In genomic region chr1:43708006-43708412, GRCh38 we compare ENCODE assay signal across 8 cellular contexts. TPM values are rescaled to one million over a fixed set of nuclear protein-coding genes. Genes with fewer than 3 reads are reported as not detected.
DNase-seq lines count a peak whose midpoint lies in the region; ATAC-seq and TF ChIP-seq lines count a peak whose summit lies in the region.

No MANE protein-coding gene starts in this region.

- peak overlapping the region; percentile 3; the same call in 1 of the 2 replicates for H3K27ac ChIP-seq in PC-9

- H3K27ac Mint-ChIP-seq in osteocyte (ENCODE audit: unreplicated experiment), result peak overlapping the region; percentile 86

- no peaks in the 10 kb centered on the region for H3K9me2 ChIP-seq in PC-9 (ENCODE audit: insufficient read depth)

- H3K4me1 ChIP-seq in PC-9 (replicated peaks; ENCODE audit: insufficient read depth) (peaks cover 36% of the 10 kb centered on the region), endocrine pancreas (ENCODE audit: control insufficient read depth, insufficient read depth, low read length) (peaks cover 7% of the 10 kb centered on the region)

- H3K4me3 ChIP-seq in PC-9 (peak overlapping the region; percentile 92), endocrine pancreas (ENCODE audit: control insufficient read depth, insufficient read depth, low read length) (peak overlapping the region; percentile 89)

- H3K4me3 Mint-ChIP-seq in osteocyte (ENCODE audit: unreplicated experiment), result peak overlapping the region; percentile 90

- no peak for ATAC-seq in GM21526 (IDR thresholded peaks at IDR 0.05; ENCODE audit: low FRiP score, unreplicated experiment)

- POLR2A ChIA-PET in PC-9 (lab: Charles Lee; ENCODE audit: unreplicated experiment), result interaction anchor here (0.8 kb wide), 1 partner anchor 226 kb away, joined by 3 read pairs; no protein-coding TSS in a partner anchor

- intact Hi-C loops in PC-9 (cut with micrococcal nuclease; ENCODE audit: unreplicated experiment), result loop anchor here (5.0 to 10.0 kb wide), 4 partner anchors 54 to 324 kb away; partner anchors contain the start of genes ATP6V0B, B4GALT2, DPH2 and SLC6A9

- no peaks in the 10 kb centered on the region for H3K9me3 Mint-ChIP-seq in osteocyte (ENCODE audit: unreplicated experiment)

- H3K9me3 ChIP-seq in PC-9 (ENCODE audit: insufficient read depth, low read depth) (no peaks in the 10 kb centered on the region), endocrine pancreas (ENCODE audit: control insufficient read depth, low read length) (no peaks in the 10 kb centered on the region)

- H3K27me3 Mint-ChIP-seq in osteocyte (ENCODE audit: unreplicated experiment), result no peaks in the 10 kb centered on the region

- H3K27me3 ChIP-seq in PC-9 (ENCODE audit: insufficient read depth, low read depth) (no peaks in the 10 kb centered on the region), endocrine pancreas (ENCODE audit: control insufficient read depth, insufficient read depth, low read length) (no peaks in the 10 kb centered on the region)

- H3K36me3 Mint-ChIP-seq in osteocyte (ENCODE audit: unreplicated experiment), result peaks cover 18% of the 10 kb centered on the region

- CTCF ChIA-PET in PC-9 (lab: Charles Lee), result no interaction called here

- H4K20me1 ChIP-seq in PC-9 (ENCODE audit: insufficient read depth), result peaks cover 14% of the 10 kb centered on the region

- peaks cover 38% of the 10 kb centered on the region for H3F3A ChIP-seq in PC-9 (ENCODE audit: insufficient read depth, low read depth)

- peaks cover 43% of the 10 kb centered on the region for H3K4me1 Mint-ChIP-seq in osteocyte (ENCODE audit: unreplicated experiment)

- DNase-seq in NCI-H82 (lab: John Stamatoyannopoulos, UW) (peak; percentile 80), NCI-H82 treated with DMSO at 0.1 percent for 48 hours (lab: John Stamatoyannopoulos, UW; ENCODE audit: unreplicated experiment) (no peak), PC-9 (no peak), osteocyte (ENCODE audit: extremely low spot score, unreplicated experiment) (no peak), Ammon's horn (ENCODE audit: low spot score) (no peak), inferior parietal cortex (ENCODE audit: extremely low spot score) (no peak)

- H3K79me2 ChIP-seq in PC-9 (ENCODE audit: low read depth), result peaks cover 10% of the 10 kb centered on the region; the same call in 1 of the 2 replicates

- H2AFZ ChIP-seq in PC-9, result peak overlapping the region; percentile 77

- H3K9ac ChIP-seq in endocrine pancreas (ENCODE audit: control insufficient read depth, insufficient read depth, low read length), result peak overlapping the region; percentile 94

- H3K4me2 ChIP-seq in PC-9, result peak overlapping the region; percentile 88

- TF ChIP-seq CTCF in PC-9 (conservative IDR thresholded peaks at IDR 0.05) (no peak), osteocyte (IDR thresholded peaks at IDR 0.05) (no peak)

- H3K36me3 ChIP-seq in PC-9 (ENCODE audit: low read depth), result peaks cover 4% of the 10 kb centered on the region; the same call in 1 of the 2 replicates
- H3K36me3 ChIP-seq in endocrine pancreas (ENCODE audit: control insufficient read depth, insufficient read depth, low read length), result peaks cover 12% of the 10 kb centered on the region

- BruUV-seq in PC-9 (replicated peaks; lab: Mats Ljungman, UMichigan), result no TSS peak

RNA-seq across cellular contexts. Expression of gene ST3GAL3, which starts 0.7 kb away (rescaled TPM):
- total RNA-seq in PC-9 (2021) (19.3 and 22.4 TPM in 2 replicates), osteocyte (23.5 and 26.4 TPM in 2 replicates)

RNA-seq across cellular contexts. Expression of gene KDM4A, which starts 58.1 kb away (rescaled TPM):
- 76.3 and 86.0 TPM in 2 replicates for total RNA-seq in PC-9 (2021)
- total RNA-seq in osteocyte, result 51.9 and 55.8 TPM in 2 replicates
